In genomic region chr19:14091086-14091884, GRCh38 we compare ENCODE assay signal across 8 cellular contexts. TPM values are rescaled to one million over a fixed set of nuclear protein-coding genes. Genes with fewer than 3 reads are reported as not detected.
DNase-seq lines count a peak whose midpoint lies in the region; ATAC-seq and TF ChIP-seq lines count a peak whose summit lies in the region.

No MANE protein-coding gene starts in this region.

- H3K36me3 Mint-ChIP-seq in CD8-positive, alpha-beta T cell, result peaks cover 20% of the 10 kb centered on the region
- H3K36me3 Mint-ChIP-seq in activated T-cell treated with anti-CD3 and anti-CD28 coated beads, Interleukin-2, amount 50 U/mL, for 72 hours (ENCODE audit: insufficient read depth in 2 of 2), result peaks cover 9 to 25% of the 10 kb centered on the region in 2 donors
- peaks cover 20% of the 10 kb centered on the region for H3K36me3 Mint-ChIP-seq in neural crest cell (ENCODE audit: low read depth)

- H3K9me2 ChIP-seq in OCI-LY7 (ENCODE audit: insufficient read depth, low read length), result no peaks in the 10 kb centered on the region

- POLR2A ChIA-PET in CD8-positive, alpha-beta T cell (lab: Charles Lee), result interaction anchor here (0.7 to 4.2 kb wide), 8 partner anchors 10 to 331 kb away, joined by 3 to 22 read pairs (median 4); partner anchors contain the start of genes ASF1B, IL27RA, MISP3 and PRKACA
- POLR2A ChIA-PET in OCI-LY7 (lab: Charles Lee), result interaction anchor here (1.0 kb wide), 1 partner anchor 43 kb away, joined by 3 read pairs; no protein-coding TSS in a partner anchor

- CTCF ChIA-PET in CD8-positive, alpha-beta T cell (lab: Charles Lee), result interaction anchor here (1.0 to 1.5 kb wide), 7 partner anchors 15 to 257 kb away, joined by 3 to 8 read pairs (median 3); partner anchors contain the start of genes ASF1B and MISP3
- CTCF ChIA-PET in OCI-LY7 (lab: Charles Lee; ENCODE audit: unreplicated experiment), result interaction anchor here (0.6 to 0.8 kb wide), 2 partner anchors 45 to 119 kb away, joined by 3 to 4 read pairs; partner anchors contain the start of gene ASF1B

- BruUV-seq in OCI-LY7 (replicated peaks; lab: Mats Ljungman, UMichigan), result TSS peak; percentile 87

- peak overlapping the region; percentile 65 for H2AFZ ChIP-seq in OCI-LY7 (ENCODE audit: low read length)

- peaks cover 22% of the 10 kb centered on the region for H3K4me1 Mint-ChIP-seq in CD8-positive, alpha-beta T cell (ENCODE audit: low read depth)
- peaks cover 15% of the 10 kb centered on the region for H3K4me1 Mint-ChIP-seq in activated T-cell treated with anti-CD3 and anti-CD28 coated beads, Interleukin-2, amount 50 U/mL, for 72 hours (ENCODE audit: low read depth)
- H3K4me1 Mint-ChIP-seq in neural crest cell, result peaks cover 14% of the 10 kb centered on the region

- H3K4me1 ChIP-seq in CD8-positive, alpha-beta T cell (ENCODE audit: insufficient read depth, low read length), result peaks cover 13% of the 10 kb centered on the region
- H3K4me1 ChIP-seq in OCI-LY7 (ENCODE audit: insufficient read depth, low read length, poor library complexity, severe bottlenecking), result peaks cover 21% of the 10 kb centered on the region
- no peaks in the 10 kb centered on the region for H3K4me1 ChIP-seq in upper lobe of right lung

- peak overlapping the region; percentile 84 for H3K4me2 ChIP-seq in OCI-LY7 (ENCODE audit: low read length)

- peak; percentile 42 for ATAC-seq in CD8-positive, alpha-beta T cell
- ATAC-seq in GM19324 (IDR thresholded peaks at IDR 0.05; ENCODE audit: low FRiP score, unreplicated experiment), result peak; percentile 65
- peak; percentile 54 for ATAC-seq in HG03439 (IDR thresholded peaks at IDR 0.05; ENCODE audit: unreplicated experiment)
- ATAC-seq in activated T-cell treated with anti-CD3 and anti-CD28 coated beads, Interleukin-2, amount 50 U/mL, for 72 hours (replicated peaks in 1 of 2), result peak; percentile 84
- peak; percentile 89 for ATAC-seq in upper lobe of right lung

- peak overlapping the region; percentile 82 for H3K4me3 ChIP-seq in CD8-positive, alpha-beta T cell (ENCODE audit: low read depth, low read length)
- H3K4me3 ChIP-seq in OCI-LY7 (ENCODE audit: low read depth, low read length, poor library complexity, severe bottlenecking) (peak overlapping the region; percentile 80), upper lobe of right lung (peak overlapping the region; percentile 66)

- peaks cover 15% of the 10 kb centered on the region; the same call in 1 of the 2 replicates for H3K79me2 ChIP-seq in OCI-LY7 (ENCODE audit: insufficient read depth, low read depth, low read length)

- H4K20me1 ChIP-seq in OCI-LY7 (ENCODE audit: insufficient read depth, low read length), result peaks cover 9% of the 10 kb centered on the region; the same call in 1 of the 2 replicates

- H3K9me3 Mint-ChIP-seq in CD8-positive, alpha-beta T cell, result peaks cover 6% of the 10 kb centered on the region
- H3K9me3 Mint-ChIP-seq in activated T-cell treated with anti-CD3 and anti-CD28 coated beads, Interleukin-2, amount 50 U/mL, for 72 hours, result peaks cover 2 to 4% of the 10 kb centered on the region in 2 donors
- H3K9me3 Mint-ChIP-seq in neural crest cell, result peaks cover 8% of the 10 kb centered on the region

- peak overlapping the region; percentile 51 for H3K27ac ChIP-seq in CD8-positive, alpha-beta T cell (ENCODE audit: low read depth, low read length)
- H3K27ac ChIP-seq in OCI-LY7 (ENCODE audit: low read depth, low read length, poor library complexity, severe bottlenecking) (peak overlapping the region; percentile 89), upper lobe of right lung (peak overlapping the region; percentile 76)

- TF ChIP-seq CTCF in CD8-positive, alpha-beta T cell (IDR thresholded peaks at IDR 0.05), result peak; percentile 40
- TF ChIP-seq CTCF in OCI-LY7 (conservative IDR thresholded peaks at IDR 0.05; ENCODE audit: low read length) (peak; percentile 79), neural crest cell (conservative IDR thresholded peaks at IDR 0.05) (peak; percentile 44), upper lobe of right lung (IDR thresholded peaks at IDR 0.05) (peak; percentile 36)

- H3K27me3 Mint-ChIP-seq in CD8-positive, alpha-beta T cell (ENCODE audit: low read depth), result no peaks in the 10 kb centered on the region
- no peaks in the 10 kb centered on the region for H3K27me3 Mint-ChIP-seq in activated T-cell treated with anti-CD3 and anti-CD28 coated beads, Interleukin-2, amount 50 U/mL, for 72 hours (ENCODE audit: low read depth)
- peaks cover 3% of the 10 kb centered on the region for H3K27me3 Mint-ChIP-seq in neural crest cell (ENCODE audit: low read depth)

- peaks cover 10% of the 10 kb centered on the region for H3K36me3 ChIP-seq in CD8-positive, alpha-beta T cell (ENCODE audit: insufficient read depth, low read length)
- peaks cover 37% of the 10 kb centered on the region for H3K36me3 ChIP-seq in OCI-LY7 (ENCODE audit: insufficient read depth, low read length)
- peaks cover 12% of the 10 kb centered on the region for H3K36me3 ChIP-seq in upper lobe of right lung

- DNase-seq in CD8-positive, alpha-beta T cell, result peak in 6 of 7 experiments; percentile 37 to 82 (median 62)
- peak; percentile 83 for DNase-seq in OCI-LY7 (ENCODE audit: low spot score)
- DNase-seq in activated T-cell treated with anti-CD3 and anti-CD28 coated beads, Interleukin-2, amount 50 U/mL, for 72 hours, result peak; percentile 84 to 87
- peak; percentile 54 for DNase-seq in fibroblast of peridontal ligament (ENCODE audit: extremely low read depth)
- DNase-seq in neural crest cell (ENCODE audit: low read depth, low spot score), result peak; percentile 44
- peak; percentile 81 for DNase-seq in upper lobe of right lung

- H3K27ac Mint-ChIP-seq in CD8-positive, alpha-beta T cell, result peak overlapping the region; percentile 98
- peak overlapping the region; percentile 97 for H3K27ac Mint-ChIP-seq in activated T-cell treated with anti-CD3 and anti-CD28 coated beads, Interleukin-2, amount 50 U/mL, for 72 hours
- H3K27ac Mint-ChIP-seq in neural crest cell (ENCODE audit: unreplicated experiment), result peak overlapping the region; percentile 86

- peak overlapping the region; percentile 99 for H3K4me3 Mint-ChIP-seq in CD8-positive, alpha-beta T cell
- peak overlapping the region; percentile 98 for H3K4me3 Mint-ChIP-seq in activated T-cell treated with anti-CD3 and anti-CD28 coated beads, Interleukin-2, amount 50 U/mL, for 72 hours
- H3K4me3 Mint-ChIP-seq in neural crest cell, result peak overlapping the region; percentile 98

- intact Hi-C loops in CD8-positive, alpha-beta T cell (cut with DNase I, micrococcal nuclease), result loop anchor here (1.0 to 2.0 kb wide), 5 partner anchors 10 to 328 kb away; partner anchors contain the start of genes ASF1B (in 2 of the 2), PRKACA (in 2 of the 2), DCAF15 (in 1 of the 2) and DDX39A (in 1 of the 2)
- intact Hi-C loops in OCI-LY7 (cut with micrococcal nuclease; ENCODE audit: unreplicated experiment), result loop anchor here (1.0 kb wide), 1 partner anchor 45 kb away; the partner anchor contains the start of gene ASF1B
- intact Hi-C loops in upper lobe of right lung (cut with DNase I), result no loop called here

- no peaks in the 10 kb centered on the region for H3K27me3 ChIP-seq in CD8-positive, alpha-beta T cell (ENCODE audit: insufficient read depth, low read length)
- no peaks in the 10 kb centered on the region for H3K27me3 ChIP-seq in upper lobe of right lung

- no peaks in the 10 kb centered on the region for H3K9me3 ChIP-seq in CD8-positive, alpha-beta T cell (ENCODE audit: low read length)
- H3K9me3 ChIP-seq in OCI-LY7 (ENCODE audit: low read length) (peaks cover 9% of the 10 kb centered on the region), upper lobe of right lung (peaks cover 9% of the 10 kb centered on the region)

RNA-seq across cellular contexts. Expression of gene SAMD1, which starts 0.7 kb away (rescaled TPM):
- total RNA-seq in CD8-positive, alpha-beta T cell, result 10 to 100 TPM; 35.2 to 37.5 TPM
- total RNA-seq in OCI-LY7 (2014; rRNA removed; shearing (Covaris generic)), result 116 and 128 TPM in 2 replicates
- 124 and 128 TPM in 2 replicates for total RNA-seq in OCI-LY7 (2022)
- total RNA-seq in activated T-cell treated with anti-CD3 and anti-CD28 coated beads, Interleukin-2, amount 50 U/mL, for 72 hours, result 10 to 100 TPM; 41.6 to 77.1 TPM
- 67.2 and 71.9 TPM in 2 replicates for total RNA-seq in neural crest cell
- total RNA-seq in upper lobe of right lung, result 45.9 TPM

RNA-seq across cellular contexts. Expression of gene C19orf67, which starts 5.7 kb away (rescaled TPM):
- total RNA-seq in CD8-positive, alpha-beta T cell, result not detected
- total RNA-seq in OCI-LY7 (2014; rRNA removed; shearing (Covaris generic)), result 1.0 and 2.6 TPM in 2 replicates
- total RNA-seq in OCI-LY7 (2022) (0.55 and 1.4 TPM in 2 replicates), neural crest cell (not detected in 2 replicates), upper lobe of right lung (not detected)
- not detected for total RNA-seq in activated T-cell treated with anti-CD3 and anti-CD28 coated beads, Interleukin-2, amount 50 U/mL, for 72 hours

RNA-seq across cellular contexts. Expression of gene MISP3, which starts 18.7 kb away (rescaled TPM):
- total RNA-seq in CD8-positive, alpha-beta T cell, result under 1 TPM; 0.25 to 0.41 TPM
- total RNA-seq in OCI-LY7 (2014; rRNA removed; shearing (Covaris generic)), result 3.3 and 6.4 TPM in 2 replicates
- total RNA-seq in OCI-LY7 (2022) (3.9 TPM in 2 replicates), neural crest cell (0.39 and 0.98 TPM in 2 replicates), upper lobe of right lung (6.7 TPM)
- total RNA-seq in activated T-cell treated with anti-CD3 and anti-CD28 coated beads, Interleukin-2, amount 50 U/mL, for 72 hours, result 1 to 10 TPM; 4.6 to 5.8 TPM

RNA-seq across cellular contexts. Expression of gene PRKACA, which starts 26.3 kb away (rescaled TPM):
- total RNA-seq in CD8-positive, alpha-beta T cell, result 10 to 100 TPM; 37.0 to 40.8 TPM
- 18.0 and 21.1 TPM in 2 replicates for total RNA-seq in OCI-LY7 (2014; rRNA removed; shearing (Covaris generic))
- 62.0 and 63.7 TPM in 2 replicates for total RNA-seq in OCI-LY7 (2022)
- 10 to 100 TPM; 67.7 to 75.0 TPM for total RNA-seq in activated T-cell treated with anti-CD3 and anti-CD28 coated beads, Interleukin-2, amount 50 U/mL, for 72 hours
- total RNA-seq in neural crest cell, result 103 TPM in 2 replicates
- 85.7 TPM for total RNA-seq in upper lobe of right lung

RNA-seq across cellular contexts. Expression of gene PALM3, which starts 29.4 kb away (rescaled TPM):
- total RNA-seq in CD8-positive, alpha-beta T cell, result not detected
- total RNA-seq in OCI-LY7 (2014; rRNA removed; shearing (Covaris generic)), result 0.09 TPM in 1 of 2 replicates, not detected in the other
- total RNA-seq in OCI-LY7 (2022) (not detected in 2 replicates), neural crest cell (5.2 and 5.7 TPM in 2 replicates), upper lobe of right lung (10.0 TPM)
- total RNA-seq in activated T-cell treated with anti-CD3 and anti-CD28 coated beads, Interleukin-2, amount 50 U/mL, for 72 hours, result under 1 TPM in 1 of 2 donors, not detected in 1; 0.10 TPM

Comparison
In these comparisons a context has a peak if more than half of its experiments do, and no peak if none do; other contexts are left out.
1. Peak in every context shown above with its lines: DNase-seq, ATAC-seq, H3K4me3 ChIP-seq and H3K27ac ChIP-seq.